ENCODE assay signal across 30 cellular contexts in the genomic region with DNA sequence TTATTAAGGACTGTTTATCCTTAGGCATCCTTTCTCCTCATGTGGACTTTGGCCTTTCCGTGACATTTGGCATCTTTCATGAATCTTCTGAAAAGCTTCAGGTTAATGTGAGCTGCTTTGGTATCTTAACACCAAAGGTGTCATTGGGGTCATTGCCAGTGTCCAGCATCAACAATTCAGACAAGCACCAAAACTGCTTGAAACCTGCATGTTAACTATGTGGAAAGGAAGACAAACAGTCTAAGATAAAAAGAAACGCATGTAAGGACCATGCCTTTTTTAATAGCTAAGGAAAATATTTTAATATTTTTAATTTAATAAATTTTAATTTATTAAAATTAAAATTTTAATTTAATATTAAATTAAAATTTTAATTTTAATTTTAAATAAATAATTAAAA. TPM values are rescaled to one million over a fixed set of nuclear protein-coding genes. Genes with fewer than 3 reads are reported as not detected.
A peak's percentile ranks its signal among the peaks of the same experiment; 100 is the strongest.
DNase-seq lines count a peak whose midpoint lies in the region; ATAC-seq, FAIRE-seq and TF ChIP-seq lines count a peak whose summit lies in the region.
"Had no signal": no experiment of that assay in that cellular context is flagged by ENCODE, and none has a peak within 500 bp of the region (broad histone marks: within the 10 kb centered on the region; RNA-seq: fewer than 3 reads in every experiment).

No MANE protein-coding gene starts in this region.

- H3K27me3 ChIP-seq in HepG2 (ENCODE audit: control insufficient read depth in 1 of 2, insufficient read depth in 2 of 2, low read length in 2 of 2) (no peaks in the 10 kb centered on the region), right lobe of liver (no peaks in the 10 kb centered on the region), small intestine (ENCODE audit: control insufficient read depth in 2 of 2, insufficient read depth in 2 of 2, low read length in 2 of 2) (no peaks in the 10 kb centered on the region)
- H3K27me3 ChIP-seq: BE2C, BLaER1 had no signal

- no peak overlapping the region for H2AFZ ChIP-seq in HepG2 (ENCODE audit: low read length)

- H3K4me3 ChIP-seq in HepG2 (replicated peaks in 1 of 3; ENCODE audit: insufficient read depth in 1 of 3, low read depth in 2 of 3, low read length in 3 of 3) (no peak overlapping the region), right lobe of liver (no peak overlapping the region), small intestine (ENCODE audit: low read depth in 1 of 2, low read length in 2 of 2) (no peak overlapping the region)
- H3K4me3 ChIP-seq: BLaER1, GM12878 had no signal

- no peak for ATAC-seq in HepG2
- no peak for ATAC-seq in right lobe of liver
- ATAC-seq in WTC11: no peak
- no peak for ATAC-seq in HG03378 (IDR thresholded peaks at IDR 0.05; ENCODE audit: unreplicated experiment)

- H3K4me1 Mint-ChIP-seq in WTC11: no peaks in the 10 kb centered on the region

- TF ChIP-seq POLR2A in HepG2 (IDR thresholded peaks at IDR 0.05; ENCODE audit: insufficient read depth in 1 of 2, low read depth in 2 of 2, low read length in 2 of 2): no peak
- TF ChIP-seq POLR2A in right lobe of liver (IDR thresholded peaks at IDR 0.05): no peak

- H3K27me3 Mint-ChIP-seq in WTC11 (ENCODE audit: low read depth): no peaks in the 10 kb centered on the region
- H3K27me3 Mint-ChIP-seq: CD4-positive, alpha-beta memory T cell; CD4-positive, CD25-positive, alpha-beta regulatory T cell had no signal

- H3K27ac ChIP-seq in HepG2 (ENCODE audit: extremely low read length, insufficient read depth, low read length) (no peak overlapping the region), right lobe of liver (no peak overlapping the region), small intestine (ENCODE audit: low read depth in 1 of 2, low read length in 1 of 2) (no peak overlapping the region)
- H3K27ac ChIP-seq: BLaER1 had no signal

- intact Hi-C loops in HepG2 (cut with micrococcal nuclease; ENCODE audit: unreplicated experiment): loop anchor here (1.0 kb wide), 1 partner anchor 19 kb away; no protein-coding TSS in a partner anchor
- intact Hi-C loops in right lobe of liver (cut with DNase I): loop anchor here in 1 of 2 donors (10.0 kb wide), 2 partner anchors 89 to 339 kb away; no protein-coding TSS in a partner anchor

- TF ChIP-seq CTCF in HepG2 (CRISPR knock-in tag; IDR thresholded peaks at IDR 0.05): no peak
- TF ChIP-seq CTCF in right lobe of liver (IDR thresholded peaks at IDR 0.05): no peak
- no peak for TF ChIP-seq CTCF in WTC11 (IDR thresholded peaks at IDR 0.05)

- H3K36me3 ChIP-seq in HepG2 (replicated peaks in 1 of 2; ENCODE audit: control insufficient read depth in 1 of 2, insufficient read depth in 2 of 2, low read length in 2 of 2) (peaks cover 15 to 49% of the 10 kb centered on the region in 2 experiments; a peak in 4 of 5 replicates), right lobe of liver (peaks cover 4 to 25% (median 12%) of the 10 kb centered on the region in 4 donors), small intestine (ENCODE audit: control insufficient read depth in 2 of 2, insufficient read depth in 2 of 2, low read length in 2 of 2) (peaks cover 10 to 20% of the 10 kb centered on the region in 2 donors)
- H3K36me3 ChIP-seq: BE2C had no signal

- H3K4me1 ChIP-seq in HepG2 (ENCODE audit: insufficient read depth, low read length): no peaks in the 10 kb centered on the region
- no peaks in the 10 kb centered on the region for H3K4me1 ChIP-seq in right lobe of liver
- H3K4me1 ChIP-seq in small intestine (ENCODE audit: control insufficient read depth in 2 of 2, insufficient read depth in 1 of 2, low read depth in 1 of 2, low read length in 1 of 2): no peaks in the 10 kb centered on the region
- H3K4me1 ChIP-seq: BE2C, BLaER1 had no signal

- TF ChIP-seq RAD21 in HepG2 (CRISPR knock-in tag; IDR thresholded peaks at IDR 0.05): no peak

- POLR2A ChIA-PET in HepG2 (lab: Yijun Ruan, JAX) (interaction anchor here (1.1 kb wide), 1 partner anchor 14 kb away, joined by 3 read pairs; no protein-coding TSS in a partner anchor), WTC11 (lab: Charles Lee) (no interaction called here)

- in situ Hi-C loops in HepG2 (cut with HindIII; ENCODE audit: extremely low pct_ligation_motif_present, low pct_unique_long_range_greater_than_20kb): loop anchor here (5.0 to 10.0 kb wide), 2 partner anchors 91 to 149 kb away; no protein-coding TSS in a partner anchor

- H3K36me3 Mint-ChIP-seq in WTC11: peaks cover 13% of the 10 kb centered on the region

- no peak overlapping the region for H3K4me2 ChIP-seq in HepG2 (ENCODE audit: low read depth, low read length)
- H3K4me2 ChIP-seq: BLaER1 had no signal

- BruUV-seq in HepG2 (replicated peaks; lab: Mats Ljungman, UMichigan): no TSS peak

- FAIRE-seq in HepG2 (lab: Jason Lieb, UNC) (no peak), islet of Langerhans (lab: Jason Lieb, UNC) (peak; percentile 58), small intestine (lab: Jason Lieb, UNC) (no peak)
- FAIRE-seq: GM12878, GM19239 had no signal

- CTCF ChIA-PET in HepG2 (lab: Yijun Ruan, JAX; ENCODE audit: low intra/inter-chr PET ratio, low total read pairs): interaction anchor here (1.6 to 1.9 kb wide), 4 partner anchors 18 to 160 kb away, joined by 6 to 14 read pairs (median 10); a partner anchor contains a TSS
- CTCF ChIA-PET in WTC11 (lab: Charles Lee): interaction anchor here (0.8 to 3.8 kb wide), 16 partner anchors 8 to 337 kb away, joined by 3 to 48 read pairs (median 10); a partner anchor contains a TSS

- H3K9ac ChIP-seq in HepG2 (ENCODE audit: insufficient read depth, low read depth, low read length): no peak overlapping the region
- H3K9ac ChIP-seq: BLaER1 had no signal

- no peak overlapping the region for H3K4me3 Mint-ChIP-seq in WTC11
- H3K4me3 Mint-ChIP-seq: CD14-positive monocyte; CD4-positive, alpha-beta memory T cell; CD4-positive, CD25-positive, alpha-beta regulatory T cell; CD8-positive, alpha-beta memory T cell had no signal

- peaks cover 4% of the 10 kb centered on the region; the same call in 1 of the 2 replicates for H4K20me1 ChIP-seq in HepG2 (ENCODE audit: insufficient read depth, low read length)

- H3K27ac Mint-ChIP-seq in WTC11: no peak overlapping the region

- DNase-seq in HepG2 (ENCODE audit: low spot score) (no peak), right lobe of liver (no peak), WTC11 (ENCODE audit: low spot score) (no peak), small intestine (no peak)
- DNase-seq in activated CD4-positive, alpha-beta T cell treated with anti-CD3 and anti-CD28 coated beads for 48 hours: no peak
- DNase-seq: 8988T; ACHN; BE2C; C1 segment of cervical spinal cord; CD4-positive, alpha-beta memory T cell; CD4-positive, CD25-positive, alpha-beta regulatory T cell; CD8-positive, alpha-beta memory T cell; COR-L47; DMS 273 treated with DMSO at 0.1 percent for 48 hours; DMS153; DMS53; DMS79; DND-41; EL; GDM1 had no signal

- WGBS in HepG2 (ENCODE audit: low lambda C conversion rate): 100% methylated on average over 2 of the region's 2 CpGs
- WGBS in right lobe of liver (ENCODE audit: insufficient coverage, low coverage, low lambda C conversion rate, missing lambda C conversion rate): 72% methylated on average over 2 of the region's 2 CpGs
- WGBS in small intestine, 3 donors: 81 to 95% (median 91%) methylated on average over 2 of the region's 2 CpGs

- H3K9me3 Mint-ChIP-seq in WTC11: no peaks in the 10 kb centered on the region
- H3K9me3 Mint-ChIP-seq: CD14-positive monocyte; CD4-positive, alpha-beta memory T cell; CD8-positive, alpha-beta memory T cell had no signal

- TF ChIP-seq EP300 in HepG2 (IDR thresholded peaks at IDR 0.05; ENCODE audit: low read depth in 2 of 2, low read length in 2 of 2) (no peak), HepG2 (CRISPR knock-in tag; IDR thresholded peaks at IDR 0.05; ENCODE audit: borderline replicate concordance) (no peak)

- no peaks in the 10 kb centered on the region for H3K9me3 ChIP-seq in HepG2 (ENCODE audit: low read length)
- H3K9me3 ChIP-seq in right lobe of liver: no peaks in the 10 kb centered on the region
- no peaks in the 10 kb centered on the region for H3K9me3 ChIP-seq in small intestine (ENCODE audit: control insufficient read depth, low read depth)
- H3K9me3 ChIP-seq: BE2C, BLaER1 had no signal

- H3K79me2 ChIP-seq in HepG2 (ENCODE audit: insufficient read depth, low read length): no peaks in the 10 kb centered on the region

RNA-seq across cellular contexts. Expression of a gene that starts 7.9 kb away (rescaled TPM):
- not detected in 2 replicates for total RNA-seq in HepG2 (2016; rRNA removed; fragmentation: Illumina TruSeq; extraction: Trizol)
- total RNA-seq in HepG2 (2016; cell fraction: cytosol; rRNA removed; fragmentation: Illumina TruSeq; extraction: Trizol; ENCODE audit: low read depth): not detected in 2 replicates
- not detected in 2 replicates for total RNA-seq in HepG2 (2016; cell fraction: insoluble cytoplasmic fraction; rRNA removed; fragmentation: Illumina TruSeq; extraction: Trizol)
- total RNA-seq in HepG2 (2016; cell fraction: membrane; rRNA removed; fragmentation: Illumina TruSeq; extraction: Trizol): not detected in 2 replicates
- total RNA-seq in HepG2 (2016; cell fraction: nucleus; rRNA removed; fragmentation: Illumina TruSeq; extraction: Trizol): not detected in 2 replicates
- not detected in 2 replicates for polyA plus RNA-seq in HepG2 (2011; rRNA removed)
- polyA plus RNA-seq in HepG2 (2011; cell fraction: cytosol; rRNA removed): not detected in 2 replicates
- polyA plus RNA-seq in HepG2 (2011; cell fraction: nucleus; rRNA removed): not detected in 2 replicates
- polyA plus RNA-seq in HepG2 (2012): 0.60 and 0.94 TPM in 2 replicates
- polyA plus RNA-seq in HepG2 (2016; cell fraction: cytosol; fragmentation: Illumina TruSeq; extraction: Trizol; ENCODE audit: low read depth): not detected in 2 replicates
- not detected in 2 replicates for polyA plus RNA-seq in HepG2 (2016; cell fraction: insoluble cytoplasmic fraction; fragmentation: Illumina TruSeq; extraction: Trizol; ENCODE audit: low read depth)
- not detected in 2 replicates for polyA plus RNA-seq in HepG2 (2016; cell fraction: membrane; fragmentation: Illumina TruSeq; extraction: Trizol; ENCODE audit: low read depth)
- polyA plus RNA-seq in HepG2 (2016; cell fraction: nucleus; fragmentation: Illumina TruSeq; extraction: Trizol; ENCODE audit: insufficient read depth, low read depth): not detected in 2 replicates
- not detected in 2 replicates for polyA minus RNA-seq in HepG2 (2011; rRNA and poly(A)+ RNA removed; ENCODE audit: low replicate concordance)
- not detected in 2 replicates for polyA minus RNA-seq in HepG2 (2011; cell fraction: cytosol; rRNA and poly(A)+ RNA removed)
- polyA minus RNA-seq in HepG2 (2011; cell fraction: nucleus; rRNA and poly(A)+ RNA removed): not detected in 2 replicates
- total RNA-seq in right lobe of liver: under 1 TPM in 2 of 6 experiments, not detected in 4; 0.17 to 0.27 TPM
- 1.6 to 1.9 TPM (median 1.9 TPM) in 3 replicates for total RNA-seq in WTC11 (2021)
- polyA plus RNA-seq in small intestine: under 1 TPM in 1 of 3 donors, not detected in 2; 0.04 TPM
- total RNA-seq: A673; CD4-positive, alpha-beta memory T cell; CD8-positive, alpha-beta memory T cell; Daoy; G401; GM12878 had no signal
- polyA plus RNA-seq: AG04450 had no signal

RNA-seq across cellular contexts. Expression of a gene that starts 8.7 kb away (rescaled TPM):
- total RNA-seq in HepG2 (2016; rRNA removed; fragmentation: Illumina TruSeq; extraction: Trizol) (41.5 and 57.2 TPM in 2 replicates), right lobe of liver (100 to 1,000 TPM in 3 of 6 experiments, 10 to 100 TPM in 3; 72.5 to 141 (median 108) TPM), WTC11 (2021) (162 to 173 TPM (median 170 TPM) in 3 replicates)
- total RNA-seq in HepG2 (2016; cell fraction: cytosol; rRNA removed; fragmentation: Illumina TruSeq; extraction: Trizol; ENCODE audit: low read depth): 41.7 and 49.8 TPM in 2 replicates
- 33.3 and 56.0 TPM in 2 replicates for total RNA-seq in HepG2 (2016; cell fraction: insoluble cytoplasmic fraction; rRNA removed; fragmentation: Illumina TruSeq; extraction: Trizol)
- 52.1 and 66.6 TPM in 2 replicates for total RNA-seq in HepG2 (2016; cell fraction: membrane; rRNA removed; fragmentation: Illumina TruSeq; extraction: Trizol)
- 29.6 and 42.0 TPM in 2 replicates for total RNA-seq in HepG2 (2016; cell fraction: nucleus; rRNA removed; fragmentation: Illumina TruSeq; extraction: Trizol)
- polyA plus RNA-seq in HepG2 (2011; rRNA removed) (113 and 121 TPM in 2 replicates), small intestine (100 to 1,000 TPM; 204 to 313 (median 302) TPM)
- polyA plus RNA-seq in HepG2 (2011; cell fraction: cytosol; rRNA removed): 136 and 149 TPM in 2 replicates
- 49.9 and 54.4 TPM in 2 replicates for polyA plus RNA-seq in HepG2 (2011; cell fraction: nucleus; rRNA removed)
- polyA plus RNA-seq in HepG2 (2012): 189 and 246 TPM in 2 replicates
- 191 and 227 TPM in 2 replicates for polyA plus RNA-seq in HepG2 (2016; cell fraction: cytosol; fragmentation: Illumina TruSeq; extraction: Trizol; ENCODE audit: low read depth)
- polyA plus RNA-seq in HepG2 (2016; cell fraction: insoluble cytoplasmic fraction; fragmentation: Illumina TruSeq; extraction: Trizol; ENCODE audit: low read depth): 118 and 137 TPM in 2 replicates
- polyA plus RNA-seq in HepG2 (2016; cell fraction: membrane; fragmentation: Illumina TruSeq; extraction: Trizol; ENCODE audit: low read depth): 209 and 217 TPM in 2 replicates
- 191 and 216 TPM in 2 replicates for polyA plus RNA-seq in HepG2 (2016; cell fraction: nucleus; fragmentation: Illumina TruSeq; extraction: Trizol; ENCODE audit: insufficient read depth, low read depth)
- 81.4 and 128 TPM in 2 replicates for polyA minus RNA-seq in HepG2 (2011; rRNA and poly(A)+ RNA removed; ENCODE audit: low replicate concordance)
- 63.8 and 65.2 TPM in 2 replicates for polyA minus RNA-seq in HepG2 (2011; cell fraction: cytosol; rRNA and poly(A)+ RNA removed)
- 32.3 and 33.3 TPM in 2 replicates for polyA minus RNA-seq in HepG2 (2011; cell fraction: nucleus; rRNA and poly(A)+ RNA removed)

RNA-seq across cellular contexts. Expression of a gene that starts 19.1 kb away (rescaled TPM):
- total RNA-seq in HepG2 (2016; rRNA removed; fragmentation: Illumina TruSeq; extraction: Trizol): not detected in 2 replicates
- total RNA-seq in HepG2 (2016; cell fraction: cytosol; rRNA removed; fragmentation: Illumina TruSeq; extraction: Trizol; ENCODE audit: low read depth): not detected in 2 replicates
- total RNA-seq in HepG2 (2016; cell fraction: insoluble cytoplasmic fraction; rRNA removed; fragmentation: Illumina TruSeq; extraction: Trizol): not detected in 2 replicates
- not detected in 2 replicates for total RNA-seq in HepG2 (2016; cell fraction: membrane; rRNA removed; fragmentation: Illumina TruSeq; extraction: Trizol)
- total RNA-seq in HepG2 (2016; cell fraction: nucleus; rRNA removed; fragmentation: Illumina TruSeq; extraction: Trizol): not detected in 2 replicates
- not detected in 2 replicates for polyA plus RNA-seq in HepG2 (2011; rRNA removed)
- polyA plus RNA-seq in HepG2 (2011; cell fraction: cytosol; rRNA removed): not detected in 2 replicates
- polyA plus RNA-seq in HepG2 (2011; cell fraction: nucleus; rRNA removed): not detected in 2 replicates
- polyA plus RNA-seq in HepG2 (2012): not detected in 2 replicates
- polyA plus RNA-seq in HepG2 (2016; cell fraction: cytosol; fragmentation: Illumina TruSeq; extraction: Trizol; ENCODE audit: low read depth): not detected in 2 replicates
- polyA plus RNA-seq in HepG2 (2016; cell fraction: insoluble cytoplasmic fraction; fragmentation: Illumina TruSeq; extraction: Trizol; ENCODE audit: low read depth): not detected in 2 replicates
- polyA plus RNA-seq in HepG2 (2016; cell fraction: membrane; fragmentation: Illumina TruSeq; extraction: Trizol; ENCODE audit: low read depth): not detected in 2 replicates
- polyA plus RNA-seq in HepG2 (2016; cell fraction: nucleus; fragmentation: Illumina TruSeq; extraction: Trizol; ENCODE audit: insufficient read depth, low read depth): not detected in 2 replicates
- polyA minus RNA-seq in HepG2 (2011; rRNA and poly(A)+ RNA removed; ENCODE audit: low replicate concordance): not detected in 2 replicates
- not detected in 2 replicates for polyA minus RNA-seq in HepG2 (2011; cell fraction: cytosol; rRNA and poly(A)+ RNA removed)
- not detected in 2 replicates for polyA minus RNA-seq in HepG2 (2011; cell fraction: nucleus; rRNA and poly(A)+ RNA removed)
- total RNA-seq in right lobe of liver: 1 to 10 TPM in 5 of 6 experiments, under 1 TPM in 1; 0.71 to 3.5 (median 1.5) TPM
- total RNA-seq in WTC11 (2021): 11.4 to 13.5 TPM (median 12.3 TPM) in 3 replicates
- polyA plus RNA-seq in small intestine: 1 to 10 TPM in 2 of 3 donors, under 1 TPM in 1; 0.45 to 8.7 (median 2.4) TPM
- total RNA-seq: CD4-positive, alpha-beta memory T cell; Daoy; G401 had no signal
- polyA plus RNA-seq: AG04450; CD4-positive, alpha-beta memory T cell; CD4-positive, CD25-positive, alpha-beta regulatory T cell had no signal

RNA-seq across cellular contexts. Expression of a gene that starts 32.1 kb away (rescaled TPM):
- total RNA-seq in HepG2 (2016; rRNA removed; fragmentation: Illumina TruSeq; extraction: Trizol): 1.9 and 3.0 TPM in 2 replicates
- total RNA-seq in HepG2 (2016; cell fraction: cytosol; rRNA removed; fragmentation: Illumina TruSeq; extraction: Trizol; ENCODE audit: low read depth): 0.51 and 0.71 TPM in 2 replicates
- 1.8 and 3.1 TPM in 2 replicates for total RNA-seq in HepG2 (2016; cell fraction: insoluble cytoplasmic fraction; rRNA removed; fragmentation: Illumina TruSeq; extraction: Trizol)
- total RNA-seq in HepG2 (2016; cell fraction: membrane; rRNA removed; fragmentation: Illumina TruSeq; extraction: Trizol): 1.5 and 1.6 TPM in 2 replicates
- 5.5 and 6.1 TPM in 2 replicates for total RNA-seq in HepG2 (2016; cell fraction: nucleus; rRNA removed; fragmentation: Illumina TruSeq; extraction: Trizol)
- 2.2 and 3.4 TPM in 2 replicates for polyA plus RNA-seq in HepG2 (2011; rRNA removed)
- 2.1 and 2.2 TPM in 2 replicates for polyA plus RNA-seq in HepG2 (2011; cell fraction: cytosol; rRNA removed)
- 6.8 and 9.2 TPM in 2 replicates for polyA plus RNA-seq in HepG2 (2011; cell fraction: nucleus; rRNA removed)
- 5.4 and 8.2 TPM in 2 replicates for polyA plus RNA-seq in HepG2 (2012)
- polyA plus RNA-seq in HepG2 (2016; cell fraction: cytosol; fragmentation: Illumina TruSeq; extraction: Trizol; ENCODE audit: low read depth): 0.70 and 1.4 TPM in 2 replicates
- 5.9 and 6.3 TPM in 2 replicates for polyA plus RNA-seq in HepG2 (2016; cell fraction: insoluble cytoplasmic fraction; fragmentation: Illumina TruSeq; extraction: Trizol; ENCODE audit: low read depth)
- polyA plus RNA-seq in HepG2 (2016; cell fraction: membrane; fragmentation: Illumina TruSeq; extraction: Trizol; ENCODE audit: low read depth): 1.7 TPM in 2 replicates
- polyA plus RNA-seq in HepG2 (2016; cell fraction: nucleus; fragmentation: Illumina TruSeq; extraction: Trizol; ENCODE audit: insufficient read depth, low read depth): 15.2 and 15.6 TPM in 2 replicates
- polyA minus RNA-seq in HepG2 (2011; rRNA and poly(A)+ RNA removed; ENCODE audit: low replicate concordance): 4.8 and 7.6 TPM in 2 replicates
- polyA minus RNA-seq in HepG2 (2011; cell fraction: cytosol; rRNA and poly(A)+ RNA removed): 2.9 and 4.4 TPM in 2 replicates
- polyA minus RNA-seq in HepG2 (2011; cell fraction: nucleus; rRNA and poly(A)+ RNA removed): 3.1 and 5.2 TPM in 2 replicates
- 10 to 100 TPM; 14.7 to 66.4 (median 39.5) TPM for total RNA-seq in right lobe of liver
- 5.2 to 7.1 TPM (median 6.9 TPM) in 3 replicates for total RNA-seq in WTC11 (2021)
- polyA plus RNA-seq in small intestine: 1 to 10 TPM; 1.8 to 8.0 (median 1.9) TPM

RNA-seq across cellular contexts. Expression of a gene that starts 40.1 kb away (rescaled TPM):
- total RNA-seq in HepG2 (2016; rRNA removed; fragmentation: Illumina TruSeq; extraction: Trizol): not detected in 2 replicates
- total RNA-seq in HepG2 (2016; cell fraction: cytosol; rRNA removed; fragmentation: Illumina TruSeq; extraction: Trizol; ENCODE audit: low read depth): not detected in 2 replicates
- not detected in 2 replicates for total RNA-seq in HepG2 (2016; cell fraction: insoluble cytoplasmic fraction; rRNA removed; fragmentation: Illumina TruSeq; extraction: Trizol)
- total RNA-seq in HepG2 (2016; cell fraction: membrane; rRNA removed; fragmentation: Illumina TruSeq; extraction: Trizol): not detected in 2 replicates
- not detected in 2 replicates for total RNA-seq in HepG2 (2016; cell fraction: nucleus; rRNA removed; fragmentation: Illumina TruSeq; extraction: Trizol)
- not detected in 2 replicates for polyA plus RNA-seq in HepG2 (2011; rRNA removed)
- polyA plus RNA-seq in HepG2 (2011; cell fraction: cytosol; rRNA removed): not detected in 2 replicates
- not detected in 2 replicates for polyA plus RNA-seq in HepG2 (2011; cell fraction: nucleus; rRNA removed)
- polyA plus RNA-seq in HepG2 (2012): 0.27 and 0.29 TPM in 2 replicates
- not detected in 2 replicates for polyA plus RNA-seq in HepG2 (2016; cell fraction: cytosol; fragmentation: Illumina TruSeq; extraction: Trizol; ENCODE audit: low read depth)
- polyA plus RNA-seq in HepG2 (2016; cell fraction: insoluble cytoplasmic fraction; fragmentation: Illumina TruSeq; extraction: Trizol; ENCODE audit: low read depth): not detected in 2 replicates
- polyA plus RNA-seq in HepG2 (2016; cell fraction: membrane; fragmentation: Illumina TruSeq; extraction: Trizol; ENCODE audit: low read depth): not detected in 2 replicates
- polyA plus RNA-seq in HepG2 (2016; cell fraction: nucleus; fragmentation: Illumina TruSeq; extraction: Trizol; ENCODE audit: insufficient read depth, low read depth): not detected in 2 replicates
- polyA minus RNA-seq in HepG2 (2011; rRNA and poly(A)+ RNA removed; ENCODE audit: low replicate concordance): not detected in 2 replicates
- polyA minus RNA-seq in HepG2 (2011; cell fraction: cytosol; rRNA and poly(A)+ RNA removed): not detected in 2 replicates
- polyA minus RNA-seq in HepG2 (2011; cell fraction: nucleus; rRNA and poly(A)+ RNA removed): not detected in 2 replicates
- total RNA-seq in right lobe of liver: 10 to 100 TPM in 1 of 6 experiments, 1 to 10 TPM in 4, under 1 TPM in 1; 0.84 to 10.2 (median 2.4) TPM
- 0.48 to 0.62 TPM (median 0.53 TPM) in 3 replicates for total RNA-seq in WTC11 (2021)
- polyA plus RNA-seq in small intestine: 1 to 10 TPM in 1 of 3 donors, not detected in 2; 2.3 TPM
- total RNA-seq: Daoy, G401 had no signal
- polyA plus RNA-seq: AG04450, CD14-positive monocyte had no signal
